Comparison of ENCODE assay signal across 17 cellular contexts in genomic region chr2:174510583-174511189, GRCh38. TPM values are rescaled to one million over a fixed set of nuclear protein-coding genes. Genes with fewer than 3 reads are reported as not detected.
DNase-seq lines count a peak whose midpoint lies in the region; FAIRE-seq lines count a peak whose summit lies in the region.
"Had no signal": no experiment of that assay in that cellular context is flagged by ENCODE, and none has a peak within 500 bp of the region (broad histone marks: within the 10 kb centered on the region; RNA-seq: fewer than 3 reads in every experiment).

No MANE protein-coding gene starts in this region.

- no peak for FAIRE-seq in frontal cortex (lab: Jason Lieb, UNC)
- FAIRE-seq: A204.1 had no signal

- DNase-seq in NCI-H146 (lab: John Stamatoyannopoulos, UW) (peak; percentile 0), NCI-H146 treated with DMSO at 0.1 percent for 48 hours (lab: John Stamatoyannopoulos, UW; ENCODE audit: unreplicated experiment) (no peak), HT1080 (ENCODE audit: low read depth) (peak; percentile 24), SK-N-DZ (ENCODE audit: low spot score) (peak; percentile 38), glomerular visceral epithelial cell (ENCODE audit: extremely low spot score) (peak; percentile 15), frontal cortex (ENCODE audit: low spot score in 2 of 2) (no peak), T-helper 9 cell (no peak)
- DNase-seq in stimulated activated CD4-positive, alpha-beta T cell treated with anti-CD3 and anti-CD28 coated beads, Interleukin-4, amount 100 ng/mL, for 24 hours = no peak
- DNase-seq: CD8-positive, alpha-beta memory T cell; effector CD4-positive, alpha-beta T cell; foreskin melanocyte; GDM1; nucleus accumbens; right lobe of liver; stimulated activated CD4-positive, alpha-beta T cell treated with anti-CD3 and anti-CD28 coated beads, Interleukin-2, amount 100 ng/mL, for 48 hours; thyroid gland had no signal

RNA-seq across cellular contexts. Expression of gene GPR155, which starts 23.9 kb away (rescaled TPM):
- total RNA-seq in HT1080 (2014; rRNA removed; shearing (Covaris generic)) = 0.90 and 3.5 TPM in 2 replicates
- 1.4 and 1.8 TPM in 2 replicates for polyA plus RNA-seq in HT1080 (2015; cell fraction: cytosol; rRNA removed)
- 3.3 and 4.3 TPM in 2 replicates for polyA plus RNA-seq in HT1080 (2015; cell fraction: nucleus; rRNA removed)
- 1.0 and 1.4 TPM in 2 replicates for polyA plus RNA-seq in SK-N-DZ (2014; cell fraction: cytosol; rRNA removed)
- 0.99 and 1.1 TPM in 2 replicates for polyA plus RNA-seq in SK-N-DZ (2014; cell fraction: nucleus; rRNA removed)
- total RNA-seq in frontal cortex = 14.7 TPM

Comparison
In these comparisons a context has a peak if more than half of its experiments do, and no peak if none do; other contexts are left out.
1. DNase-seq: peak in NCI-H146 (single experiment), HT1080 (single experiment), SK-N-DZ (single experiment) and glomerular visceral epithelial cell (single experiment); none in NCI-H146 treated with DMSO at 0.1 percent for 48 hours (single experiment), stimulated activated CD4-positive, alpha-beta T cell treated with anti-CD3 and anti-CD28 coated beads, Interleukin-4, amount 100 ng/mL, for 24 hours (single experiment), frontal cortex (0 of 2) and T-helper 9 cell (single experiment).